ENCODE assay signal across 24 cellular contexts in the genomic region with DNA sequence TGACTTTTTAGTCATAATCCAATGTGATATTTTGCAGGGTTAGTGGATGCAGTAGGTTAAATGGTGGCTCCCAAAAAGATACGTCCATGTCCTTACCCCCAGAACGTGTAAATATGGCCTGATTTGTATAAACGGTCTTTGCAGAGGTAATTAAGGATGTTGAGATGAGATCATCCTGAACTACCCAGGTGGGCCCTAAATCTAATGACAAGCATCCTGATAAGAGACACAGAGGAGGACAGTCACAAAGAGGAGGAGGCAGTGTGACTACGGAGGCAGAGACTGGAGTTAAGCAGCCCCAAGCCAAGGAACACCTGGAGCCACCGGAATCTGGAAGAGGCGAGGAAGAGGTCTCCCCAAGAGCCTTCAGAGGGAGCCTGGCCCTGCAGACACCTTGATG.
"Had no signal": no experiment of that assay in that cellular context is flagged by ENCODE, and none has a peak within 500 bp of the region (broad histone marks: within the 10 kb centered on the region; RNA-seq: fewer than 3 reads in every experiment).

No MANE protein-coding gene starts in this region.

- H3K27ac ChIP-seq: gastrocnemius medialis, hepatocyte, left ventricle myocardium inferior, right atrium auricular region had no signal

- DNase-seq: activated CD8-positive, alpha-beta memory T cell treated with anti-CD3 and anti-CD28 coated beads, Interleukin-2, amount 10 ng/mL, durations not matched to agents 7 days and 5 days; activated CD8-positive, alpha-beta T cell treated with anti-CD3 and anti-CD28 coated beads, Interleukin-2, amount 10 ng/mL, durations not matched to agents 7 days and 5 days; activated T-cell treated with anti-CD3 and anti-CD28 coated beads, Interleukin-2, amount 50 U/mL, for 48 hours; anterior cingulate cortex; dermis blood vessel endothelial cell; effector CD4-positive, alpha-beta T cell; erythroblast; gastrocnemius medialis; glutamatergic neuron; islet precursor cell; left ventricle myocardium inferior; naive B cell; stimulated activated CD4-positive, alpha-beta T cell treated with anti-CD3 and anti-CD28 coated beads, Interleukin-15, amount 100 ng/mL, for 24 hours; stimulated activated CD4-positive, alpha-beta T cell treated with anti-CD3 and anti-CD28 coated beads, Interleukin-2, amount 100 ng/mL, for 24 hours; stimulated activated naive CD4-positive, alpha-beta T cell treated with Interleukin-2 at 50 U/mL for 16 hours; T-helper 2 cell; upper lobe of left lung had no signal

- ATAC-seq: activated CD8-positive, alpha-beta memory T cell treated with anti-CD3 and anti-CD28 coated beads, Interleukin-2, amount 10 ng/mL, durations not matched to agents 7 days and 5 days; activated CD8-positive, alpha-beta T cell treated with anti-CD3 and anti-CD28 coated beads, Interleukin-2, amount 10 ng/mL, durations not matched to agents 7 days and 5 days; activated naive CD4-positive, alpha-beta T cell treated with anti-CD3 and anti-CD28 coated beads, Interleukin-2, amount 50 U/mL, for 72 hours; gastrocnemius medialis; WTC11 had no signal

- H3K4me3 ChIP-seq: gastrocnemius medialis, hepatocyte, left ventricle myocardium inferior, right atrium auricular region, upper lobe of left lung had no signal

- H2AFZ ChIP-seq: hepatocyte had no signal

- H3K4me3 Mint-ChIP-seq: activated CD8-positive, alpha-beta memory T cell treated with anti-CD3 and anti-CD28 coated beads, Interleukin-2, amount 10 ng/mL, durations not matched to agents 7 days and 5 days; activated CD8-positive, alpha-beta T cell treated with anti-CD3 and anti-CD28 coated beads, Interleukin-2, amount 10 ng/mL, durations not matched to agents 7 days and 5 days; central memory CD8-positive, alpha-beta T cell; WTC11 had no signal

- H3K9me3 Mint-ChIP-seq: activated naive CD4-positive, alpha-beta T cell treated with anti-CD3 and anti-CD28 coated beads, Interleukin-2, amount 50 U/mL, for 72 hours; activated T-helper 2 cell treated with anti-CD3 and anti-CD28 coated beads, Interferon-gamma antibody, Interleukin-2, Interleukin-4, amounts not matched to agents 10 μg/mL and 5 μg/mL and 100 μg/mL, durations not matched to agents 14 hours and 24 hours and 36 hours; central memory CD8-positive, alpha-beta T cell; naive B cell; neural crest cell; WTC11 had no signal

- H3K4me1 Mint-ChIP-seq: activated CD8-positive, alpha-beta memory T cell treated with anti-CD3 and anti-CD28 coated beads, Interleukin-2, amount 10 ng/mL, durations not matched to agents 7 days and 5 days had no signal

- H3K9me3 ChIP-seq: gastrocnemius medialis, left ventricle myocardium inferior, right atrium auricular region, upper lobe of left lung had no signal

- H3K27ac Mint-ChIP-seq: activated CD8-positive, alpha-beta memory T cell treated with anti-CD3 and anti-CD28 coated beads, Interleukin-2, amount 10 ng/mL, durations not matched to agents 7 days and 5 days; activated CD8-positive, alpha-beta T cell treated with anti-CD3 and anti-CD28 coated beads, Interleukin-2, amount 10 ng/mL, durations not matched to agents 7 days and 5 days; activated naive CD4-positive, alpha-beta T cell treated with anti-CD3 and anti-CD28 coated beads, Interleukin-2, amount 50 U/mL, for 72 hours; activated T-helper 2 cell treated with anti-CD3 and anti-CD28 coated beads, Interferon-gamma antibody, Interleukin-2, Interleukin-4, amounts not matched to agents 10 μg/mL and 5 μg/mL and 100 μg/mL, durations not matched to agents 14 hours and 24 hours and 36 hours; WTC11 had no signal

- H3K4me2 ChIP-seq: hepatocyte had no signal

- H3K27me3 ChIP-seq: gastrocnemius medialis, hepatocyte, right atrium auricular region, upper lobe of left lung had no signal

- H3K4me1 ChIP-seq: gastrocnemius medialis had no signal

- H3K36me3 ChIP-seq: gastrocnemius medialis, left ventricle myocardium inferior, right atrium auricular region, upper lobe of left lung had no signal

- H3K79me2 ChIP-seq: hepatocyte had no signal

- H3K36me3 Mint-ChIP-seq: activated CD8-positive, alpha-beta memory T cell treated with anti-CD3 and anti-CD28 coated beads, Interleukin-2, amount 10 ng/mL, durations not matched to agents 7 days and 5 days; activated naive CD4-positive, alpha-beta T cell treated with anti-CD3 and anti-CD28 coated beads, Interleukin-2, amount 50 U/mL, for 72 hours; WTC11 had no signal

- H3K27me3 Mint-ChIP-seq: activated CD8-positive, alpha-beta memory T cell treated with anti-CD3 and anti-CD28 coated beads, Interleukin-2, amount 10 ng/mL, durations not matched to agents 7 days and 5 days; central memory CD8-positive, alpha-beta T cell; naive B cell had no signal
